8 cellular contexts compared by ENCODE assay signal in genomic region chr19:38975861-38976271, GRCh38. TPM values are rescaled to one million over a fixed set of nuclear protein-coding genes. Genes with fewer than 3 reads are reported as not detected.
DNase-seq lines count a peak whose midpoint lies in the region; ATAC-seq and TF ChIP-seq lines count a peak whose summit lies in the region.

No MANE protein-coding gene starts in this region.

- no peak for DNase-seq in activated T-cell treated with anti-CD3 and anti-CD28 coated beads, Interleukin-2, amount 50 U/mL, for 4 hours
- no peak for DNase-seq in activated T-cell treated with anti-CD3 and anti-CD28 coated beads, Interleukin-2, amount 50 U/mL, for 1 hour
- no peak for DNase-seq in lower lobe of right lung
- no peak for DNase-seq in type B pancreatic cell (ENCODE audit: extremely low spot score, unreplicated experiment)
- no peak for DNase-seq in activated gamma-delta T cell (lab: John Stamatoyannopoulos, UW)

- H3K4me1 Mint-ChIP-seq in activated T-cell treated with anti-CD3 and anti-CD28 coated beads, Interleukin-2, amount 50 U/mL, for 4 hours (ENCODE audit: low read depth), result peaks cover 11% of the 10 kb centered on the region
- H3K4me1 Mint-ChIP-seq in type B pancreatic cell (ENCODE audit: unreplicated experiment), result peaks cover 31% of the 10 kb centered on the region

- H3K4me1 ChIP-seq in lower lobe of right lung, result peaks cover 18% of the 10 kb centered on the region

- H3K4me3 Mint-ChIP-seq in activated T-cell treated with anti-CD3 and anti-CD28 coated beads, Interleukin-2, amount 50 U/mL, for 4 hours, result peak overlapping the region; percentile 42
- H3K4me3 Mint-ChIP-seq in type B pancreatic cell, result peak overlapping the region; percentile 97

- no peak for TF ChIP-seq CTCF in lower lobe of right lung (IDR thresholded peaks at IDR 0.05)
- no peak for TF ChIP-seq CTCF in type B pancreatic cell (conservative IDR thresholded peaks at IDR 0.05)

- H3K27ac ChIP-seq in cingulate gyrus (ENCODE audit: low read depth, low read length) (peak overlapping the region; percentile 81), lower lobe of right lung (peak overlapping the region; percentile 77)

- peak overlapping the region; percentile 68 for H3K4me3 ChIP-seq in lower lobe of right lung

- H3K9me3 ChIP-seq in lower lobe of right lung, result no peaks in the 10 kb centered on the region

- peaks cover 15% of the 10 kb centered on the region for H3K27me3 ChIP-seq in lower lobe of right lung (ENCODE audit: low read depth)

- intact Hi-C loops in lower lobe of right lung (cut with DNase I), result no loop called here

- no peak for ATAC-seq in activated T-cell treated with anti-CD3 and anti-CD28 coated beads, Interleukin-2, amount 50 U/mL, for 4 hours
- ATAC-seq in lower lobe of right lung, result peak in 1 of 2 donors; percentile 40
- ATAC-seq in GM21723 (IDR thresholded peaks at IDR 0.05; ENCODE audit: unreplicated experiment), result no peak
- no peak for ATAC-seq in HG03135 (IDR thresholded peaks at IDR 0.05; ENCODE audit: unreplicated experiment)

- H3K36me3 ChIP-seq in lower lobe of right lung, result no peaks in the 10 kb centered on the region

- H3K36me3 Mint-ChIP-seq in activated T-cell treated with anti-CD3 and anti-CD28 coated beads, Interleukin-2, amount 50 U/mL, for 4 hours (ENCODE audit: insufficient read depth), result no peaks in the 10 kb centered on the region
- no peaks in the 10 kb centered on the region for H3K36me3 Mint-ChIP-seq in type B pancreatic cell

- H3K9me3 Mint-ChIP-seq in activated T-cell treated with anti-CD3 and anti-CD28 coated beads, Interleukin-2, amount 50 U/mL, for 4 hours, result peaks cover 4% of the 10 kb centered on the region
- H3K9me3 Mint-ChIP-seq in type B pancreatic cell, result no peaks in the 10 kb centered on the region

- H3K27ac Mint-ChIP-seq in type B pancreatic cell, result peak overlapping the region; percentile 83

- H3K27me3 Mint-ChIP-seq in activated T-cell treated with anti-CD3 and anti-CD28 coated beads, Interleukin-2, amount 50 U/mL, for 4 hours (ENCODE audit: low read depth), result peaks cover 35% of the 10 kb centered on the region
- no peaks in the 10 kb centered on the region for H3K27me3 Mint-ChIP-seq in type B pancreatic cell

RNA-seq across cellular contexts. Expression of gene FBXO17, which starts 0.3 kb away (rescaled TPM):
- total RNA-seq in activated T-cell treated with anti-CD3 and anti-CD28 coated beads, Interleukin-2, amount 50 U/mL, for 4 hours, result under 1 TPM; 0.10 to 0.29 (median 0.14) TPM
- 10.5 TPM for total RNA-seq in lower lobe of right lung
- 10.6 and 26.0 TPM in 2 replicates for total RNA-seq in type B pancreatic cell (ENCODE audit: low replicate concordance)

RNA-seq across cellular contexts. Expression of gene MRPS12, which starts 45.1 kb away (rescaled TPM):
- 100 to 1,000 TPM; 157 to 192 (median 185) TPM for total RNA-seq in activated T-cell treated with anti-CD3 and anti-CD28 coated beads, Interleukin-2, amount 50 U/mL, for 4 hours
- total RNA-seq in lower lobe of right lung (25.9 TPM), type B pancreatic cell (ENCODE audit: low replicate concordance) (45.6 and 58.0 TPM in 2 replicates)

RNA-seq across cellular contexts. Expression of gene SARS2, which starts 45.3 kb away (rescaled TPM):
- 10 to 100 TPM; 42.5 to 49.5 (median 46.8) TPM for total RNA-seq in activated T-cell treated with anti-CD3 and anti-CD28 coated beads, Interleukin-2, amount 50 U/mL, for 4 hours
- total RNA-seq in lower lobe of right lung, result 21.0 TPM
- total RNA-seq in type B pancreatic cell (ENCODE audit: low replicate concordance), result 29.4 and 32.3 TPM in 2 replicates

RNA-seq across cellular contexts. Expression of gene FBXO27, which starts 56.5 kb away (rescaled TPM):
- total RNA-seq in activated T-cell treated with anti-CD3 and anti-CD28 coated beads, Interleukin-2, amount 50 U/mL, for 4 hours, result under 1 TPM; 0.18 to 0.63 (median 0.20) TPM
- 6.4 TPM for total RNA-seq in lower lobe of right lung
- 8.2 and 10.1 TPM in 2 replicates for total RNA-seq in type B pancreatic cell (ENCODE audit: low replicate concordance)
